Comparison of ENCODE assay signal across 34 cellular contexts in the genomic region with DNA sequence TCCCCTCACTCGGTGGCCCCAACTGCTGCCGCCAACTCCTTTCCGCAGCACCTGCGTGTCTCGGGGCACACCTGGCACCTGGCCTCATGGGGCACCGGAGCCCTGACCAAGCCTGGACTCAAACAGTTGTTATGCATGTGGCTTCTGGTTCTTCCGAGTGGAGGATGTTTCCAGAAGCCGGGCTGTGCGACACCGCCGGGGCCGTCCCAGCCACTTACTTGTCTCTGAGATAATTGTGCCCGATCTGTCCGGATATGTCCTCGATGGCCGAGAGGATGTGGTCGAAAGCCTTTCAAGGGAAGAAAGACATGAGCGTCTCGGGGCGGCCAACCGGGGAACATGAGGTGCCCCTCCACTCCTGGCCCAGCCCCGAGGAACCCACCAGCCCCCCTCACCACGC.
"Had no signal": no experiment of that assay in that cellular context is flagged by ENCODE, and none has a peak within 500 bp of the region (broad histone marks: within the 10 kb centered on the region; RNA-seq: fewer than 3 reads in every experiment).

No MANE protein-coding gene starts in this region.

- H3K4me1 ChIP-seq: adrenal gland, body of pancreas had no signal

- H3K27ac ChIP-seq: adrenal gland, body of pancreas, breast epithelium, PC-9, VCaP had no signal

- DNase-seq: activated B cell treated with CpG ODN at 0.5 μM for 24 hours; activated CD4-positive, alpha-beta memory T cell treated with anti-CD3 and anti-CD28 coated beads for 36 hours; activated CD4-positive, alpha-beta T cell treated with anti-CD3 and anti-CD28 coated beads for 4 hours; activated CD4-positive, alpha-beta T cell treated with anti-CD3 and anti-CD28 coated beads, Interleukin-2, amount 50 U/mL, for 1 hour; activated CD4-positive, CD25-positive, alpha-beta regulatory T cell treated with anti-CD3 and anti-CD28 coated beads, Interleukin-2, amount 50 U/mL, for 72 hours; activated CD8-positive, alpha-beta memory T cell treated with anti-CD3 and anti-CD28 coated beads, Interleukin-2, amount 50 U/mL, for 4 hours; activated gamma-delta T cell treated with Interleukin-2 at 50 U/mL for 16 hours; activated naive CD4-positive, alpha-beta T cell treated with anti-CD3 and anti-CD28 coated beads for 36 hours; activated T-cell treated with anti-CD3 and anti-CD28 coated beads for 4 hours; activated T-cell treated with anti-CD3 and anti-CD28 coated beads, Interleukin-2, amount 50 U/mL, for 4 hours; adrenal gland; body of pancreas; caudate nucleus; cerebellar nuclear complex; MM.1S; NCI-H1092 treated with DMSO at 0.1 percent for 48 hours; NCI-H1417; NCI-H187 treated with DMSO at 0.1 percent for 48 hours; NCI-H2081; NCI-H226; NCI-H446 treated with DMSO at 0.1 percent for 48 hours; NCI-H524; NCI-H69; NCI-H82; NK-92 treated with Interleukin-12 subunit alpha and Interleukin-12 subunit beta, amount 100 ng/mL, for 24 hours; Right ventricle myocardium superior; SW 1271; T-helper 1 cell; T-helper 2 cell; T-helper 9 cell had no signal

- H3K4me3 ChIP-seq: adrenal gland, body of pancreas, breast epithelium, PC-9 had no signal

- H3K36me3 ChIP-seq: adrenal gland, breast epithelium had no signal

- ATAC-seq: activated naive CD4-positive, alpha-beta T cell treated with anti-CD3 and anti-CD28 coated beads, Interleukin-2, amount 50 U/mL, for 72 hours; activated T-cell treated with anti-CD3 and anti-CD28 coated beads, Interleukin-2, amount 50 U/mL, for 4 hours; body of pancreas had no signal

- H2AFZ ChIP-seq: PC-9 had no signal

- H3K9me3 ChIP-seq: adrenal gland, body of pancreas, breast epithelium had no signal
